Comparison of ENCODE assay signal across 16 cellular contexts in the genomic region with DNA sequence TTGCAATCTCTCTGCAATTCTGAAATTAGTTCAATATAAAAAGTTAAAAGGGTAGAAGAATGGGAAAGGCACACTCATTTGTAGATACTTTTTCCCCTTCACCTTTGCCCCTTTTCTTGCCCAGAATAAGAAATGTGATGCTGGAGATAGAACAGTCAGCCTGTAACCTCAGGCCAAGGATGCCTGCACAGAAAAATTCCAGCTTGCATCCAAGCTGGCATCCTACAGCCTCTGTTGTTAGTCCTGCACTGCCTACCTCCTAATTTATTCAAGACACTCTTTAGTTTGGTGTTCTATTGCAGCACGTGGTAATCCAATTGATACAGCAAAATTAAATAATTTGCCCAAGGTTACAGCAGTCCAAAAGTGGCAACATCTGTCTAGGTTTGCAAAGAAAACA. TPM values are rescaled to one million over a fixed set of nuclear protein-coding genes. Genes with fewer than 3 reads are reported as not detected.
DNase-seq lines count a peak whose midpoint lies in the region; ATAC-seq and TF ChIP-seq lines count a peak whose summit lies in the region.
"Had no signal": no experiment of that assay in that cellular context is flagged by ENCODE, and none has a peak within 500 bp of the region (broad histone marks: within the 10 kb centered on the region; RNA-seq: fewer than 3 reads in every experiment).

No MANE protein-coding gene starts in this region.

- H3K4me3 ChIP-seq in AG10803 (ENCODE audit: low read length), result peak overlapping the region; percentile 28; the same call in 1 of the 2 replicates
- peak overlapping the region; percentile 68 for H3K4me3 ChIP-seq in SK-N-MC
- no peak overlapping the region for H3K4me3 ChIP-seq in esophagus muscularis mucosa
- H3K4me3 ChIP-seq in sigmoid colon, result no peak overlapping the region
- H3K4me3 ChIP-seq: uterus had no signal

- TF ChIP-seq CTCF in AG10803 (conservative IDR thresholded peaks at IDR 0.05; ENCODE audit: low read length) (no peak), esophagus muscularis mucosa (IDR thresholded peaks at IDR 0.05) (no peak), sigmoid colon (IDR thresholded peaks at IDR 0.05) (no peak)

- H3K9me3 ChIP-seq in SK-N-MC (ENCODE audit: low read depth, low read length) (no peaks in the 10 kb centered on the region), esophagus muscularis mucosa (no peaks in the 10 kb centered on the region), sigmoid colon (no peaks in the 10 kb centered on the region)
- H3K9me3 ChIP-seq: uterus had no signal

- TF ChIP-seq POLR2A in esophagus muscularis mucosa (IDR thresholded peaks at IDR 0.05; ENCODE audit: low read depth) (no peak), sigmoid colon (IDR thresholded peaks at IDR 0.05) (no peak)

- WGBS in esophagus muscularis mucosa, result 35% methylated on average over 1 of the region's 1 CpG
- whole genome bisulfite sequencing in sigmoid colon, 2 donors, result 79 to 83% methylated on average over 1 of the region's 1 CpG

- TF ChIP-seq EP300 in esophagus muscularis mucosa (IDR thresholded peaks at IDR 0.05), result no peak
- TF ChIP-seq EP300 in sigmoid colon (IDR thresholded peaks at IDR 0.05), result no peak

- H3K27me3 ChIP-seq in esophagus muscularis mucosa, result no peaks in the 10 kb centered on the region
- H3K27me3 ChIP-seq in sigmoid colon, result no peaks in the 10 kb centered on the region
- H3K27me3 ChIP-seq: uterus had no signal

- H3K27ac ChIP-seq in SK-N-MC (peak overlapping the region; percentile 90), esophagus muscularis mucosa (replicated peaks in 1 of 4) (peak overlapping the region; percentile 9 to 47 (median 40)), sigmoid colon (peak overlapping the region; percentile 18 to 63 (median 51))

- intact Hi-C loops in esophagus muscularis mucosa (cut with DNase I), result loop anchor here (5.0 kb wide), 1 partner anchor 37 kb away; no protein-coding TSS in a partner anchor
- intact Hi-C loops in sigmoid colon (cut with DNase I), result no loop called here

- peaks cover 23% of the 10 kb centered on the region for H3K36me3 ChIP-seq in SK-N-MC (ENCODE audit: insufficient read depth, low read length)
- H3K36me3 ChIP-seq in esophagus muscularis mucosa, result peaks cover 0 to 3% (median 0%) of the 10 kb centered on the region in 4 donors
- no peaks in the 10 kb centered on the region for H3K36me3 ChIP-seq in sigmoid colon
- H3K36me3 ChIP-seq: uterus had no signal

- no peak for DNase-seq in AG10803 (ENCODE audit: low read depth)
- DNase-seq in SK-N-MC (ENCODE audit: low read depth, low spot score), result no peak
- DNase-seq in esophagus muscularis mucosa (ENCODE audit: extremely low spot score), result no peak
- no peak for DNase-seq in sigmoid colon
- no peak for DNase-seq in activated CD4-positive, alpha-beta T cell treated with anti-CD3 and anti-CD28 coated beads for 4 hours
- DNase-seq in hepatic stellate cell (ENCODE audit: low spot score), result no peak
- DNase-seq: immature natural killer cell; NCI-H2029; NCI-H510A; stimulated activated CD4-positive, alpha-beta T cell treated with anti-CD3 and anti-CD28 coated beads, Interleukin-15, amount 100 ng/mL, for 24 hours; uterus had no signal

- H3K4me1 ChIP-seq in esophagus muscularis mucosa (peaks cover 13 to 21% (median 18%) of the 10 kb centered on the region in 4 donors), sigmoid colon (peaks cover 0 to 21% (median 15%) of the 10 kb centered on the region in 4 donors)

- H3K9ac ChIP-seq in SK-N-MC (ENCODE audit: insufficient read length), result peak overlapping the region; percentile 34

- ATAC-seq in HG02588 (IDR thresholded peaks at IDR 0.05; ENCODE audit: unreplicated experiment) (no peak), HG02840 (IDR thresholded peaks at IDR 0.05; ENCODE audit: low FRiP score, unreplicated experiment) (no peak)
- ATAC-seq: activated CD4-positive, CD25-positive, alpha-beta regulatory T cell treated with anti-CD3 and anti-CD28 coated beads, Interleukin-2, amount 50 U/mL, for 24 hours; activated T-helper 17 cell treated with anti-CD3 and anti-CD28 coated beads, Interleukin-2, amount 50 U/mL, for 72 hours; natural killer cell treated with Interleukin-12 subunit alpha and Interleukin-12 subunit beta and Interleukin-15 and Interleukin-18, amount 100 ng/mL, for 72 hours had no signal

RNA-seq across cellular contexts. Expression of gene USO1, which starts 9.7 kb away (rescaled TPM):
- total RNA-seq in esophagus muscularis mucosa (100 to 1,000 TPM in 1 of 4 donors, 10 to 100 TPM in 3; 61.0 to 103 (median 74.4) TPM), sigmoid colon (10 to 100 TPM; 66.5 to 99.4 (median 77.6) TPM)
- 10 to 100 TPM; 21.0 to 30.6 (median 21.6) TPM for polyA plus RNA-seq in sigmoid colon

RNA-seq across cellular contexts. Expression of gene G3BP2, which starts 41.5 kb away (rescaled TPM):
- total RNA-seq in esophagus muscularis mucosa (100 to 1,000 TPM in 3 of 4 donors, 10 to 100 TPM in 1; 94.6 to 127 (median 109) TPM), sigmoid colon (100 to 1,000 TPM; 102 to 141 (median 119) TPM)
- 10 to 100 TPM; 60.7 to 83.7 (median 61.7) TPM for polyA plus RNA-seq in sigmoid colon

Comparison
In these comparisons a context has a peak if more than half of its experiments do, and no peak if none do; other contexts are left out.
1. H3K4me3 ChIP-seq: peak in AG10803 (single experiment) and SK-N-MC (single experiment); none in esophagus muscularis mucosa (0 of 4) and sigmoid colon (0 of 4).
2. H3K27ac ChIP-seq: peak in every context shown above with its lines; median percentile 90 in SK-N-MC; 51 in sigmoid colon; 40 in esophagus muscularis mucosa.